In genomic region chr20:38325167-38325566, GRCh38 we compare ENCODE assay signal across 9 cellular contexts. TPM values are rescaled to one million over a fixed set of nuclear protein-coding genes. Genes with fewer than 3 reads are reported as not detected.
"Had no signal": no experiment of that assay in that cellular context is flagged by ENCODE, and none has a peak within 500 bp of the region (broad histone marks: within the 10 kb centered on the region; RNA-seq: fewer than 3 reads in every experiment).

No MANE protein-coding gene starts in this region.

- H3K4me1 Mint-ChIP-seq: GM23338 had no signal

- H3K4me3 Mint-ChIP-seq: GM23338, H9, HFFc6, IgD-negative memory B cell had no signal

- H3K36me3 Mint-ChIP-seq: IgD-negative memory B cell had no signal

- H3K4me2 ChIP-seq: GM23338 had no signal

- H3K4me3 ChIP-seq: GM23338 had no signal

- H3K27ac ChIP-seq: HL-60 had no signal

- ATAC-seq: GM23338, HepG2 had no signal

- DNase-seq: H9, HCEC 1CT, HFFc6 had no signal

- H2AFZ ChIP-seq: GM23338 had no signal

- H3K27ac Mint-ChIP-seq: GM23338, H9, HFFc6, IgD-negative memory B cell had no signal

RNA-seq across cellular contexts. Expression of gene LBP, which starts 21.1 kb away (rescaled TPM):
- total RNA-seq: HFFc6, HT1080 had no signal
- polyA plus RNA-seq: IgD-negative memory B cell had no signal

RNA-seq across cellular contexts. Expression of gene BPI, which starts 21.2 kb away (rescaled TPM):
- total RNA-seq: GM23338, H1, H9, HepG2, HFFc6, HT1080 had no signal
- polyA plus RNA-seq: GM23338, H1, HepG2, IgD-negative memory B cell had no signal
